In genomic region chr2:197453123-197453913, GRCh38 we compare ENCODE assay signal across 8 cellular contexts. TPM values are rescaled to one million over a fixed set of nuclear protein-coding genes. Genes with fewer than 3 reads are reported as not detected.
DNase-seq lines count a peak whose midpoint lies in the region; ATAC-seq, FAIRE-seq and TF ChIP-seq lines count a peak whose summit lies in the region.

Gene COQ10B, plus strand, starts transcription at chr2:197453552. Its CDS starts 9 bp downstream, at chr2:197453561.

- peaks cover 30% of the 10 kb centered on the region for H3K4me1 ChIP-seq in CD4-positive, CD25-positive, alpha-beta regulatory T cell (ENCODE audit: control insufficient read depth, insufficient read depth, low read length, poor library complexity, severe bottlenecking)
- peaks cover 31% of the 10 kb centered on the region for H3K4me1 ChIP-seq in HepG2 (ENCODE audit: insufficient read depth, low read length)

- in situ Hi-C loops in HepG2 (cut with HindIII; ENCODE audit: extremely low pct_ligation_motif_present, low pct_unique_long_range_greater_than_20kb) = no loop called here

- peaks cover 5% of the 10 kb centered on the region for H3K36me3 Mint-ChIP-seq in CD4-positive, CD25-positive, alpha-beta regulatory T cell

- POLR2A ChIA-PET in HepG2 (lab: Yijun Ruan, JAX) = interaction anchor here (0.7 to 8.2 kb wide), 24 partner anchors 8 to 295 kb away, joined by 3 to 306 read pairs (median 8); partner anchors contain the start of genes HSPD1, HSPE1, MARS2 and MOB4

- H3K9me3 Mint-ChIP-seq in CD4-positive, CD25-positive, alpha-beta regulatory T cell = no peaks in the 10 kb centered on the region

- peak within 1 kb of the TSS; percentile 98 for H3K9ac ChIP-seq in HepG2 (ENCODE audit: insufficient read depth, low read depth, low read length)

- H3K4me1 Mint-ChIP-seq in CD4-positive, CD25-positive, alpha-beta regulatory T cell = peaks cover 18 to 57% (median 43%) of the 10 kb centered on the region in 4 donors

- peak within 1 kb of the TSS; percentile 98 to 100 (median 100) for H3K27ac Mint-ChIP-seq in CD4-positive, CD25-positive, alpha-beta regulatory T cell

- H3K27ac ChIP-seq in CD4-positive, CD25-positive, alpha-beta regulatory T cell (ENCODE audit: insufficient read depth, low read length, poor library complexity, severe bottlenecking) = peak within 1 kb of the TSS; percentile 100
- H3K27ac ChIP-seq in HepG2 (ENCODE audit: extremely low read length, insufficient read depth, low read length) = peak within 1 kb of the TSS; percentile 97

- no peak within 1 kb of the TSS for H2AFZ ChIP-seq in HepG2 (ENCODE audit: low read length)

- no peaks in the 10 kb centered on the region; the same call in 1 of the 2 replicates for H4K20me1 ChIP-seq in HepG2 (ENCODE audit: insufficient read depth, low read length)

- peak within 1 kb of the TSS; percentile 96 to 100 (median 99) for H3K4me3 Mint-ChIP-seq in CD4-positive, CD25-positive, alpha-beta regulatory T cell

- peak within 1 kb of the TSS; percentile 100 for H3K4me3 ChIP-seq in CD4-positive, CD25-positive, alpha-beta regulatory T cell (ENCODE audit: low read depth, low read length)
- H3K4me3 ChIP-seq in HepG2 (replicated peaks in 1 of 3; ENCODE audit: insufficient read depth in 1 of 3, low read depth in 2 of 3, low read length in 3 of 3) = peak within 1 kb of the TSS; percentile 80 to 96 (median 95)

- H3K27me3 Mint-ChIP-seq in CD4-positive, CD25-positive, alpha-beta regulatory T cell = no peaks in the 10 kb centered on the region

- DNase-seq in CD4-positive, CD25-positive, alpha-beta regulatory T cell = peak; percentile 98 to 100 (median 99)
- DNase-seq in NCI-H82 (lab: John Stamatoyannopoulos, UW) (peak; percentile 100), dermis microvascular lymphatic vessel endothelial cell (ENCODE audit: low read depth in 2 of 2) (peak; percentile 99 to 100), HepG2 (ENCODE audit: low spot score) (peak; percentile 100)
- peak; percentile 97 to 98 for DNase-seq in activated CD4-positive, alpha-beta T cell treated with anti-CD3 and anti-CD28 coated beads, Interleukin-2, amount 50 U/mL, for 48 hours
- DNase-seq in stimulated activated CD4-positive, alpha-beta T cell treated with anti-CD3 and anti-CD28 coated beads, Interleukin-4, amount 100 ng/mL, for 1 hour = peak; percentile 96

- no peaks in the 10 kb centered on the region for H3K27me3 ChIP-seq in CD4-positive, CD25-positive, alpha-beta regulatory T cell (ENCODE audit: control insufficient read depth, insufficient read depth, low read length)
- no peaks in the 10 kb centered on the region; a peak in 1 of 5 replicates for H3K27me3 ChIP-seq in HepG2 (ENCODE audit: control insufficient read depth in 1 of 2, insufficient read depth in 2 of 2, low read length in 2 of 2)

- no peaks in the 10 kb centered on the region for H3K36me3 ChIP-seq in CD4-positive, CD25-positive, alpha-beta regulatory T cell (ENCODE audit: control insufficient read depth, insufficient read depth, low read length)
- no peaks in the 10 kb centered on the region; a peak in 1 of 5 replicates for H3K36me3 ChIP-seq in HepG2 (replicated peaks in 1 of 2; ENCODE audit: control insufficient read depth in 1 of 2, insufficient read depth in 2 of 2, low read length in 2 of 2)

- peak within 1 kb of the TSS; percentile 96 for H3K4me2 ChIP-seq in HepG2 (ENCODE audit: low read depth, low read length)

- FAIRE-seq in HepG2 (lab: Jason Lieb, UNC) = peak; percentile 89

- peak; percentile 81 for TF ChIP-seq RAD21 in HepG2 (CRISPR knock-in tag; IDR thresholded peaks at IDR 0.05)

- intact Hi-C loops in HepG2 (cut with micrococcal nuclease; ENCODE audit: unreplicated experiment) = loop anchor here (1.0 to 5.0 kb wide), 5 partner anchors 18 to 254 kb away; partner anchors contain the start of genes HSPD1, MARS2, MOB4 and SF3B1

- TF ChIP-seq EP300 in HepG2 (IDR thresholded peaks at IDR 0.05; ENCODE audit: low read depth in 2 of 2, low read length in 2 of 2) (peak; percentile 37 to 56; a peak in 3 of 4 replicates), HepG2 (CRISPR knock-in tag; IDR thresholded peaks at IDR 0.05; ENCODE audit: borderline replicate concordance) (no peak)

- peak; percentile 90 to 94 for ATAC-seq in CD4-positive, CD25-positive, alpha-beta regulatory T cell (ENCODE audit: low read depth in 2 of 2)
- peak; percentile 94 for ATAC-seq in GM19397 (IDR thresholded peaks at IDR 0.05; ENCODE audit: unreplicated experiment)
- ATAC-seq in HG03571 (IDR thresholded peaks at IDR 0.05; ENCODE audit: unreplicated experiment) = peak; percentile 92
- peak; percentile 89 for ATAC-seq in HepG2

- CTCF ChIA-PET in HepG2 (lab: Yijun Ruan, JAX; ENCODE audit: low intra/inter-chr PET ratio, low total read pairs) = no interaction called here

- TF ChIP-seq POLR2A in HepG2 (IDR thresholded peaks at IDR 0.05; ENCODE audit: insufficient read depth in 1 of 2, low read depth in 2 of 2, low read length in 2 of 2) = peak; percentile 72 to 97

- H3K9me3 ChIP-seq in CD4-positive, CD25-positive, alpha-beta regulatory T cell (ENCODE audit: control insufficient read depth in 2 of 2, low read length in 2 of 2) = no peaks in the 10 kb centered on the region
- H3K9me3 ChIP-seq in HepG2 (ENCODE audit: low read length) = no peaks in the 10 kb centered on the region

- peaks cover 49% of the 10 kb centered on the region for H3K79me2 ChIP-seq in HepG2 (ENCODE audit: insufficient read depth, low read length)

- WGBS in HepG2 (ENCODE audit: low lambda C conversion rate) = under 1% methylated on average over 49 of the region's 70 CpGs

- TSS peak; percentile 93 for BruUV-seq in HepG2 (replicated peaks; lab: Mats Ljungman, UMichigan)

- TF ChIP-seq CTCF in HepG2 (CRISPR knock-in tag; IDR thresholded peaks at IDR 0.05) = peak; percentile 73

TF ChIP-seq in HepG2, 621 proteins besides CTCF, POLR2A, EP300 and RAD21 (continues in another document):
- TF ChIP-seq ZFP37 (CRISPR knock-in tag; IDR thresholded peaks at IDR 0.05; ENCODE audit: borderline replicate concordance) = no peak
- TF ChIP-seq CREM (IDR thresholded peaks at IDR 0.05) = peak; percentile 95
- no peak for TF ChIP-seq CREM (CRISPR knock-in tag; IDR thresholded peaks at IDR 0.05)
- no peak for TF ChIP-seq ZNF251 (CRISPR knock-in tag; IDR thresholded peaks at IDR 0.05)
- peak; percentile 53; the same call in 1 of the 2 replicates for TF ChIP-seq ZNF609 (CRISPR knock-in tag; IDR thresholded peaks at IDR 0.05; ENCODE audit: borderline replicate concordance)

RNA-seq across cellular contexts. Expression of gene COQ10B, which starts in this region (rescaled TPM):
- total RNA-seq in CD4-positive, CD25-positive, alpha-beta regulatory T cell = 73.9 TPM
- polyA plus RNA-seq in CD4-positive, CD25-positive, alpha-beta regulatory T cell = 10 to 100 TPM; 49.2 to 58.2 (median 53.6) TPM
- total RNA-seq in dermis microvascular lymphatic vessel endothelial cell = 20.5 and 27.8 TPM in 2 replicates
- 34.9 and 41.8 TPM in 2 replicates for total RNA-seq in HepG2 (2016; rRNA removed; fragmentation: Illumina TruSeq; extraction: Trizol)
- total RNA-seq in HepG2 (2016; cell fraction: cytosol; rRNA removed; fragmentation: Illumina TruSeq; extraction: Trizol; ENCODE audit: low read depth) = 13.9 and 15.1 TPM in 2 replicates
- 36.3 and 46.6 TPM in 2 replicates for total RNA-seq in HepG2 (2016; cell fraction: insoluble cytoplasmic fraction; rRNA removed; fragmentation: Illumina TruSeq; extraction: Trizol)
- total RNA-seq in HepG2 (2016; cell fraction: membrane; rRNA removed; fragmentation: Illumina TruSeq; extraction: Trizol) = 27.0 and 28.4 TPM in 2 replicates
- total RNA-seq in HepG2 (2016; cell fraction: nucleus; rRNA removed; fragmentation: Illumina TruSeq; extraction: Trizol) = 17.9 and 20.6 TPM in 2 replicates
- 4.2 and 4.6 TPM in 2 replicates for polyA plus RNA-seq in HepG2 (2011; rRNA removed)
- 2.2 and 4.2 TPM in 2 replicates for polyA plus RNA-seq in HepG2 (2011; cell fraction: cytosol; rRNA removed)
- 2.8 and 3.0 TPM in 2 replicates for polyA plus RNA-seq in HepG2 (2011; cell fraction: nucleus; rRNA removed)
- polyA plus RNA-seq in HepG2 (2012) = 15.3 and 22.1 TPM in 2 replicates
- polyA plus RNA-seq in HepG2 (2016; cell fraction: cytosol; fragmentation: Illumina TruSeq; extraction: Trizol; ENCODE audit: low read depth) = 3.0 and 3.1 TPM in 2 replicates
- polyA plus RNA-seq in HepG2 (2016; cell fraction: insoluble cytoplasmic fraction; fragmentation: Illumina TruSeq; extraction: Trizol; ENCODE audit: low read depth) = 36.5 and 43.5 TPM in 2 replicates
- polyA plus RNA-seq in HepG2 (2016; cell fraction: membrane; fragmentation: Illumina TruSeq; extraction: Trizol; ENCODE audit: low read depth) = 6.5 and 8.6 TPM in 2 replicates
- 16.1 and 16.4 TPM in 2 replicates for polyA plus RNA-seq in HepG2 (2016; cell fraction: nucleus; fragmentation: Illumina TruSeq; extraction: Trizol; ENCODE audit: insufficient read depth, low read depth)
- polyA minus RNA-seq in HepG2 (2011; rRNA and poly(A)+ RNA removed; ENCODE audit: low replicate concordance) = 2.2 and 8.1 TPM in 2 replicates
- 6.9 and 8.3 TPM in 2 replicates for polyA minus RNA-seq in HepG2 (2011; cell fraction: cytosol; rRNA and poly(A)+ RNA removed)
- 25.2 and 29.4 TPM in 2 replicates for polyA minus RNA-seq in HepG2 (2011; cell fraction: nucleus; rRNA and poly(A)+ RNA removed)

Comparison
In these comparisons a context has a peak if more than half of its experiments do, and no peak if none do; other contexts are left out.
1. Peak in every context shown above with its lines: DNase-seq, ATAC-seq, H3K4me3 ChIP-seq and H3K27ac ChIP-seq.